In the genomic region with DNA sequence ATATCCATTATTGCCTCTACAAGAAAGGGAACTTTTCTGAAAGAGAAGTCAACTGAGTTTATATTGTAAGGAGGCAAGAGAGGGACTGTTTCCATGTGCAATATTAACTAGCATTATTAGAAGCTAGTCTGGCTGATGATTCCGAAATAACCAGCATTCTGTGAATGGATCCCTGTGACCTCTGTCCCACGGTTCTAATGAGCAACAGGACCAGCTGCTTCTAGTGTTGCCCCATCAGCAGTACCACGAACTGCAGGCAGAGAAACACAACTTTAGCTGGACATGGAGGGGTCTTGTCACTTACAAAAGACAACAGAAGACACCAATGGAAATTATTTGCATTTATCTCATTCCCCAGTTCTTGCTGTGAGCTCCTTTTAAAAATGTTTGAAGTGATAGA, we compare ENCODE assay signal across 22 cellular contexts.
"Had no signal": no experiment of that assay in that cellular context is flagged by ENCODE, and none has a peak within 500 bp of the region (broad histone marks: within the 10 kb centered on the region; RNA-seq: fewer than 3 reads in every experiment).

No MANE protein-coding gene starts in this region.

- H3K27ac ChIP-seq: coronary artery, hepatocyte, neural progenitor cell, parathyroid adenoma, prostate gland, skin epidermis, tibial nerve, upper lobe of right lung, vagina had no signal

- H3K79me2 ChIP-seq: hepatocyte, parathyroid adenoma had no signal

- H3K9ac ChIP-seq: neural progenitor cell, parathyroid adenoma had no signal

- H3K9me3 ChIP-seq: prostate gland, tibial nerve, vagina had no signal

- H2AFZ ChIP-seq: hepatocyte, neural progenitor cell, parathyroid adenoma had no signal

- H3K27me3 ChIP-seq: hepatocyte, neural progenitor cell, tibial nerve, upper lobe of right lung, vagina had no signal

- DNase-seq: effector CD8-positive, alpha-beta T cell; foreskin melanocyte; head of caudate nucleus; left colon; left ventricle myocardium superior; mesendoderm; natural killer cell; occipital lobe; retina; stimulated activated CD4-positive, alpha-beta T cell treated with anti-CD3 and anti-CD28 coated beads, Interleukin-2, amount 100 ng/mL, for 48 hours; stimulated activated naive CD8-positive, alpha-beta T cell treated with anti-CD3 and anti-CD28 coated beads, Interleukin-15, Interleukin-2, amounts not matched to agents 100 U/mL and 50 U/mL, for 24 hours; upper lobe of right lung had no signal

- H3K4me1 ChIP-seq: neural progenitor cell, parathyroid adenoma, prostate gland, upper lobe of right lung, vagina had no signal

- H3K4me2 ChIP-seq: hepatocyte, neural progenitor cell had no signal

- H3K36me3 ChIP-seq: neural progenitor cell, prostate gland, tibial nerve, upper lobe of right lung, vagina had no signal

- H3K4me3 ChIP-seq: coronary artery, hepatocyte, lung, neural progenitor cell, prostate gland, skin epidermis, tibial nerve, upper lobe of right lung, vagina had no signal

- ATAC-seq: left colon; left ventricle myocardium superior; natural killer cell; sciatic nerve; stimulated activated naive CD8-positive, alpha-beta T cell treated with anti-CD3 and anti-CD28 coated beads, Interleukin-15, Interleukin-2, amounts not matched to agents 100 U/mL and 50 U/mL, for 24 hours; upper lobe of right lung had no signal
